In the genomic region with DNA sequence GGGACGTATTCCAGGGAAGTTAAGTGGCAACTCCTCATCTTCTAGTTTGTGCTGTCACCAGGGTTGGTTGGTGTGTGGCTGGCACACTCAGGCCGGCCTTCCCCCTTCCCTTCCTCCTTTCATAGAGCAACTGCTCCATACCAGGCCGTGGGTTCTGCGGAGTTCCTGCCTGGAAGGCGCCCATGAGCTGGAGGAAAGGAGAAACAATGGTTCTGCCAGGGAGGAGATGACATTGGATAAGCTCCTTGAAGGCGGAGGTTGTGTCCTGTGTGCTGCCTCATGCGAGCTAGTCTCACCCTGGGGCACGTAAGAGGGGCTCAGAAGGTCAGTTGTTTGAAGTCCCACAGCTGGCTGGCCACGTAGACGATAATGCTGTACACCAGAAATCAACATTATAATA, we compare ENCODE assay signal across 18 cellular contexts. TPM values are rescaled to one million over a fixed set of nuclear protein-coding genes. Genes with fewer than 3 reads are reported as not detected.
A peak's percentile ranks its signal among the peaks of the same experiment; 100 is the strongest.
DNase-seq lines count a peak whose midpoint lies in the region; ATAC-seq and TF ChIP-seq lines count a peak whose summit lies in the region.
"Had no signal": no experiment of that assay in that cellular context is flagged by ENCODE, and none has a peak within 500 bp of the region (broad histone marks: within the 10 kb centered on the region; RNA-seq: fewer than 3 reads in every experiment).

No MANE protein-coding gene starts in this region.

- 98% methylated on average over 10 of the region's 10 CpGs for WGBS in mammary epithelial cell (ENCODE audit: low coverage, missing lambda C conversion rate)
- 97% methylated on average over 10 of the region's 10 CpGs for WGBS in mesenchymal stem cell
- 83 to 94% methylated on average over 10 of the region's 10 CpGs for WGBS in thyroid gland, 2 donors

- no peaks in the 10 kb centered on the region for H4K20me1 ChIP-seq in mammary epithelial cell (ENCODE audit: insufficient read depth, low read length)

- H2AFZ ChIP-seq in mammary epithelial cell (ENCODE audit: low read depth, low read length) (no peak overlapping the region), mesenchymal stem cell (ENCODE audit: low read depth, low read length) (no peak overlapping the region)
- H2AFZ ChIP-seq: PC-9 had no signal

- H3K4me1 Mint-ChIP-seq in MCF 10A (ENCODE audit: insufficient read depth, unreplicated experiment): peaks cover 50% of the 10 kb centered on the region
- no peaks in the 10 kb centered on the region for H3K4me1 Mint-ChIP-seq in CD8-positive, alpha-beta memory T cell

- H3K9ac ChIP-seq in mammary epithelial cell (ENCODE audit: insufficient read depth, low read length) (no peak overlapping the region), mesenchymal stem cell (ENCODE audit: low read length) (no peak overlapping the region)
- H3K9ac ChIP-seq: BLaER1 had no signal

- intact Hi-C loops in MCF 10A (cut with micrococcal nuclease) (no loop called here), mammary epithelial cell (cut with micrococcal nuclease) (no loop called here), thyroid gland (cut with DNase I) (no loop called here)

- H3K27ac ChIP-seq in mammary epithelial cell (ENCODE audit: insufficient read depth, low read depth, low read length): no peak overlapping the region
- peak overlapping the region; percentile 40 for H3K27ac ChIP-seq in RWPE1
- H3K27ac ChIP-seq in mesenchymal stem cell (ENCODE audit: low read length, poor library complexity, severe bottlenecking): no peak overlapping the region
- H3K27ac ChIP-seq in thyroid gland: peak overlapping the region in 2 of 3 donors; percentile 27 to 47
- no peak overlapping the region for H3K27ac ChIP-seq in CD8-positive, alpha-beta memory T cell (ENCODE audit: low read depth, low read length)
- H3K27ac ChIP-seq: PC-9 had no signal

- peaks cover 45% of the 10 kb centered on the region for H3K4me1 ChIP-seq in mammary epithelial cell (ENCODE audit: insufficient read depth, low read length)
- H3K4me1 ChIP-seq in mesenchymal stem cell (ENCODE audit: control insufficient read depth, insufficient read depth, low read depth, low read length): peaks cover 14% of the 10 kb centered on the region
- peaks cover 46 to 79% of the 10 kb centered on the region in 2 donors for H3K4me1 ChIP-seq in thyroid gland
- no peaks in the 10 kb centered on the region for H3K4me1 ChIP-seq in CD8-positive, alpha-beta memory T cell (ENCODE audit: insufficient read depth, low read length)

- CTCF ChIA-PET in MCF 10A (lab: Yijun Ruan, JAX) (no interaction called here), mammary epithelial cell (lab: Charles Lee; ENCODE audit: low non-redundant PET) (no interaction called here), RWPE1 (lab: Yijun Ruan, JAX) (interaction anchor here (0.7 kb wide), 1 partner anchor 1166 kb away, joined by 3 read pairs; no protein-coding TSS in a partner anchor)
- CTCF ChIA-PET in CD8-positive, alpha-beta memory T cell (lab: Charles Lee): no interaction called here

- H2AK5ac ChIP-seq in mesenchymal stem cell (ENCODE audit: low read length, severe bottlenecking): no peak overlapping the region

- no peak for DNase-seq in MCF 10A (ENCODE audit: unreplicated experiment)
- no peak for DNase-seq in mammary epithelial cell
- no peak for DNase-seq in RWPE1 (ENCODE audit: low spot score)
- no peak for DNase-seq in mesenchymal stem cell
- DNase-seq in thyroid gland: no peak
- no peak for DNase-seq in NCI-H2081 (lab: John Stamatoyannopoulos, UW)
- no peak for DNase-seq in CD8-positive, alpha-beta memory T cell
- DNase-seq: MV-4-11, NCI-H1417, NCI-H2029, NCI-H2171 treated with DMSO at 0.1 percent for 48 hours, NCI-H510A treated with DMSO at 0.1 percent for 48 hours, NCI-H82, PC-9, SHP77 had no signal

- no peak overlapping the region for H3K4me2 ChIP-seq in mammary epithelial cell (ENCODE audit: insufficient read depth, low read depth, low read length)
- no peak overlapping the region for H3K4me2 ChIP-seq in mesenchymal stem cell (ENCODE audit: low read length, poor library complexity, severe bottlenecking)
- H3K4me2 ChIP-seq: PC-9 had no signal

- H3K27me3 ChIP-seq in mammary epithelial cell (ENCODE audit: insufficient read depth, low read length) (no peaks in the 10 kb centered on the region), mesenchymal stem cell (ENCODE audit: control insufficient read depth in 1 of 2, insufficient read depth in 1 of 2, low read length in 2 of 2) (no peaks in the 10 kb centered on the region), thyroid gland (no peaks in the 10 kb centered on the region)
- no peaks in the 10 kb centered on the region for H3K27me3 ChIP-seq in CD8-positive, alpha-beta memory T cell (ENCODE audit: insufficient read depth, low read length, poor library complexity, severe bottlenecking)
- H3K27me3 ChIP-seq: BLaER1 had no signal

- H3K36me3 Mint-ChIP-seq in MCF 10A (ENCODE audit: insufficient read depth, unreplicated experiment): peaks cover 20% of the 10 kb centered on the region
- peaks cover 0 to 1% (median 0%) of the 10 kb centered on the region in 3 donors for H3K36me3 Mint-ChIP-seq in CD8-positive, alpha-beta memory T cell

- H3K79me1 ChIP-seq in mesenchymal stem cell (replicated peaks; ENCODE audit: low read length, poor library complexity, severe bottlenecking): peaks cover 32% of the 10 kb centered on the region

- BruUV-seq in MCF 10A (replicated peaks; lab: Mats Ljungman, UMichigan) (no TSS peak), mammary epithelial cell (replicated peaks; lab: Mats Ljungman, UMichigan) (no TSS peak)

- peak overlapping the region in 1 of 2 experiments; percentile 63 for H3K18ac ChIP-seq in mesenchymal stem cell (ENCODE audit: low read depth in 1 of 2, low read length in 2 of 2)

- H3K36me3 ChIP-seq in mammary epithelial cell (ENCODE audit: insufficient read depth, low read length) (peaks cover 3% of the 10 kb centered on the region), mesenchymal stem cell (ENCODE audit: control insufficient read depth in 1 of 2, insufficient read depth in 2 of 2, low read depth in 1 of 2, low read length in 2 of 2) (peaks cover 3% of the 10 kb centered on the region in 2 experiments), thyroid gland (no peaks in the 10 kb centered on the region)
- no peaks in the 10 kb centered on the region for H3K36me3 ChIP-seq in CD8-positive, alpha-beta memory T cell (ENCODE audit: insufficient read depth, low read length)

- dilution Hi-C loops in mammary epithelial cell (cut with HindIII; ENCODE audit: low sequenced_read_pairs): no loop called here

- H3K4me3 Mint-ChIP-seq in MCF 10A (ENCODE audit: unreplicated experiment): no peak overlapping the region
- no peak overlapping the region for H3K4me3 Mint-ChIP-seq in CD8-positive, alpha-beta memory T cell

- peak overlapping the region; percentile 19 for H4K8ac ChIP-seq in mesenchymal stem cell (ENCODE audit: low read length)

- H3K9me3 ChIP-seq in mammary epithelial cell (replicated peaks; ENCODE audit: insufficient read depth, low read length) (no peaks in the 10 kb centered on the region), mesenchymal stem cell (ENCODE audit: control insufficient read depth, low read length) (no peaks in the 10 kb centered on the region), thyroid gland (no peaks in the 10 kb centered on the region)
- no peaks in the 10 kb centered on the region for H3K9me3 ChIP-seq in CD8-positive, alpha-beta memory T cell (ENCODE audit: low read length)

- POLR2A ChIA-PET in MCF 10A (lab: Yijun Ruan, JAX): interaction anchor here (1.4 kb wide), 1 partner anchor 8 kb away, joined by 5 read pairs; no protein-coding TSS in a partner anchor
- POLR2A ChIA-PET in RWPE1 (lab: Yijun Ruan, JAX; ENCODE audit: low non-redundant PET): no interaction called here
- POLR2A ChIA-PET in CD8-positive, alpha-beta memory T cell (lab: Charles Lee): no interaction called here

- peak overlapping the region; percentile 77 for H4K91ac ChIP-seq in mesenchymal stem cell (ENCODE audit: low read length)

- peak overlapping the region in 1 of 2 experiments; percentile 35 for H3K14ac ChIP-seq in mesenchymal stem cell (ENCODE audit: low read length in 2 of 2)

- no peaks in the 10 kb centered on the region for H3K9me3 Mint-ChIP-seq in MCF 10A (ENCODE audit: unreplicated experiment)
- H3K9me3 Mint-ChIP-seq in CD8-positive, alpha-beta memory T cell: peaks cover 0 to 2% (median 0%) of the 10 kb centered on the region in 5 donors

- H3K4ac ChIP-seq in mesenchymal stem cell (ENCODE audit: low read depth in 1 of 2, low read length in 2 of 2): peak overlapping the region in 1 of 2 experiments; percentile 6

- no peak overlapping the region for H3K23ac ChIP-seq in mesenchymal stem cell (ENCODE audit: low read length in 2 of 2)

- H2BK5ac ChIP-seq in mesenchymal stem cell (ENCODE audit: low read depth, low read length, poor library complexity, severe bottlenecking): no peak overlapping the region

- ATAC-seq in HG03378 (IDR thresholded peaks at IDR 0.05; ENCODE audit: unreplicated experiment): no peak
- ATAC-seq: K562 had no signal

- in situ Hi-C loops in mammary epithelial cell (cut with MboI; ENCODE audit: low sequenced_read_pairs in 2 of 2): no loop called here

- peak overlapping the region in 1 of 2 experiments; percentile 59 for H2BK12ac ChIP-seq in mesenchymal stem cell (ENCODE audit: low read length in 2 of 2)

- peak overlapping the region; percentile 91 for H3K27ac Mint-ChIP-seq in MCF 10A (ENCODE audit: low read depth, unreplicated experiment)
- H3K27ac Mint-ChIP-seq in CD8-positive, alpha-beta memory T cell: no peak overlapping the region

- peaks cover 100% of the 10 kb centered on the region for H3K79me2 ChIP-seq in mammary epithelial cell (ENCODE audit: insufficient read depth, low read length)

- no peak for TF ChIP-seq POLR2A in thyroid gland (IDR thresholded peaks at IDR 0.05)

- no peak overlapping the region for H2BK120ac ChIP-seq in mesenchymal stem cell (ENCODE audit: low read depth, low read length)

- no peaks in the 10 kb centered on the region for H3K27me3 Mint-ChIP-seq in MCF 10A (ENCODE audit: insufficient read depth, unreplicated experiment)
- peaks cover 17 to 56% of the 10 kb centered on the region in 2 donors for H3K27me3 Mint-ChIP-seq in CD8-positive, alpha-beta memory T cell

- no peak overlapping the region for H2BK15ac ChIP-seq in mesenchymal stem cell (ENCODE audit: low read depth, poor library complexity, severe bottlenecking)

- H3K4me3 ChIP-seq in mammary epithelial cell (replicated peaks in 1 of 3; ENCODE audit: insufficient read depth in 1 of 3, low read depth in 2 of 3, low read length in 3 of 3) (no peak overlapping the region), mesenchymal stem cell (ENCODE audit: insufficient read depth in 1 of 2, low read depth in 1 of 2, low read length in 2 of 2) (no peak overlapping the region), thyroid gland (replicated peaks in 1 of 3) (no peak overlapping the region)
- H3K4me3 ChIP-seq in CD8-positive, alpha-beta memory T cell (ENCODE audit: low read length): no peak overlapping the region
- H3K4me3 ChIP-seq: BLaER1, K562, PC-9 had no signal

- TF ChIP-seq CTCF in MCF 10A (IDR thresholded peaks at IDR 0.05; ENCODE audit: unreplicated experiment) (no peak), mammary epithelial cell (conservative IDR thresholded peaks at IDR 0.05 in 1 of 2, IDR thresholded peaks at IDR 0.05 in 1 of 2; ENCODE audit: extremely low read depth in 1 of 2, insufficient read depth in 1 of 2, low read depth in 1 of 2, low read length in 2 of 2) (no peak), RWPE1 (conservative IDR thresholded peaks at IDR 0.05; ENCODE audit: low read depth) (no peak), thyroid gland (IDR thresholded peaks at IDR 0.05) (no peak)

RNA-seq across cellular contexts. Expression of a gene that starts 19.2 kb away (rescaled TPM):
- total RNA-seq in MCF 10A (2022) (80.8 and 89.5 TPM in 2 replicates), mammary epithelial cell (100 to 1,000 TPM in 1 of 2 donors, 10 to 100 TPM in 1; 40.8 to 137 TPM), thyroid gland (10 to 100 TPM; 40.3 to 55.3 (median 47.3) TPM)
- 56.4 TPM for polyA plus RNA-seq in mammary epithelial cell
- 60.0 TPM for polyA minus RNA-seq in mammary epithelial cell
- 27.5 TPM for polyA plus RNA-seq in mesenchymal stem cell (2013, experiment 1 of 2)
- polyA plus RNA-seq in mesenchymal stem cell (2013, experiment 2 of 2): 23.9 TPM
- total RNA-seq in CD8-positive, alpha-beta memory T cell: under 1 TPM; 0.15 to 0.38 TPM
- polyA plus RNA-seq in CD8-positive, alpha-beta memory T cell: not detected

Comparison
In these comparisons a context has a peak if more than half of its experiments do, and no peak if none do; other contexts are left out.
1. H3K27ac ChIP-seq: peak in RWPE1 (single experiment) and thyroid gland (2 of 3); none in mammary epithelial cell (single experiment), mesenchymal stem cell (single experiment) and CD8-positive, alpha-beta memory T cell (single experiment).
2. RNA of a gene that starts 19.2 kb away (total RNA-seq): 40.8 to 137 TPM in mammary epithelial cell, 80.8 to 89.5 TPM in MCF 10A and 40.3 to 55.3 TPM in thyroid gland; 0.15 to 0.38 TPM in CD8-positive, alpha-beta memory T cell; every median in the first group is over 10 times any median in the second.